ENCODE assay signal across 17 cellular contexts in the genomic region with DNA sequence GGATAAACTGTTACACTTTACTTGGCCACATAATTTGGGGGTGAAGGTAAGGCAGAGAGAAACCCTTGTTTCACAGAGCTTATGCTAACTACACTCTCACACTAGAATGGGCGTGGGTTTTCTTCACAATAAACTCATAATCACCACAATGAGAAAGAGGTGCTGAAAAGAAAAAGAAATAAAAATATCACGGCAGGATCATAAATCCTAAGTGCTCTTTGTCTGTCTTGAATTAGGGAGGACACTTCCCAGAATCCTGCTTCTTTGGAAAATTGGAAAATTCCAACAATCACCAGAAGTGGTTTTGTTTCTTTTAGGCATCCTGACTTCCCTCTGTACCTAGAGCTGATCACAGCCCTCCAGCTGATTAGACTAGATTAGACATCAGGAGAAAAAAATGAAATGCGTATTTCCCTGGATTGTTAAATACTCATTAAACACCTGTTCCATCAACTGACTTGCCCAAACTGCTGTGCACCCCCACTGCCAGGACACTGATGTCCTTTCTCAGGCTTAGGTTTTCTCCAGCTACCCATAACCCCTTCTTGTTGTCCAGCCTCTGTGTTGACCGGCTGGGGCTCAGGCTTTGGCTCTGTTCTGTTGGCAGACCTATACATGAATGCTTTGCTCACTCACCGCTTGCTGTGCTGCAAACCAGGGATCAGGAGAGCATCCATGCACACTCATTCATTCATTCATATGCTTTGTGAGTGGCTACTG. TPM values are rescaled to one million over a fixed set of nuclear protein-coding genes. Genes with fewer than 3 reads are reported as not detected.
"Had no signal": no experiment of that assay in that cellular context is flagged by ENCODE, and none has a peak within 500 bp of the region (broad histone marks: within the 10 kb centered on the region; RNA-seq: fewer than 3 reads in every experiment).

No MANE protein-coding gene starts in this region.

- H3K4me3 ChIP-seq: esophagus muscularis mucosa, mucosa of descending colon, psoas muscle, spleen, suprapubic skin had no signal

- H3K9me3 Mint-ChIP-seq: brain; naive thymus-derived CD8-positive, alpha-beta T cell; stimulated activated naive B cell treated with anti-CD40 and anti-IgM and Interleukin-4, amounts not matched to agents 10 μg/mL and 1 μg/mL and 100 μg/mL, for 72 hours; T-helper 1 cell treated with Interleukin-12 subunit alpha and Interleukin-12 subunit beta and Interleukin-4 antibody, amounts not matched to agents 30 μg/mL and 1 μg/mL, for 36 hours had no signal

- H3K27ac ChIP-seq: psoas muscle, spleen, suprapubic skin had no signal

- DNase-seq: activated CD4-positive, alpha-beta T cell treated with anti-CD3 and anti-CD28 coated beads, Interleukin-2, amount 50 U/mL, for 1 hour; activated naive CD4-positive, alpha-beta T cell treated with anti-CD3 and anti-CD28 coated beads, Interleukin-2, amount 50 U/mL, for 16 hours; amniotic stem cell; foreskin fibroblast; mammary epithelial cell; mucosa of descending colon; naive thymus-derived CD8-positive, alpha-beta T cell; nucleus accumbens; psoas muscle; spleen; stimulated activated CD4-positive, alpha-beta T cell treated with anti-CD3 and anti-CD28 coated beads, Interleukin-1b, Interleukin-23, amount 100 ng/mL, for 48 hours; stimulated activated naive B cell treated with anti-CD40 and anti-IgM and Interleukin-4, amounts not matched to agents 10 μg/mL and 1 μg/mL and 100 μg/mL, for 72 hours had no signal

- H3K4me3 Mint-ChIP-seq: brain; naive thymus-derived CD8-positive, alpha-beta T cell; stimulated activated naive B cell treated with anti-CD40 and anti-IgM and Interleukin-4, amounts not matched to agents 10 μg/mL and 1 μg/mL and 100 μg/mL, for 72 hours; T-helper 1 cell treated with Interleukin-12 subunit alpha and Interleukin-12 subunit beta and Interleukin-4 antibody, amounts not matched to agents 30 μg/mL and 1 μg/mL, for 36 hours had no signal

- H3K27ac Mint-ChIP-seq: stimulated activated naive B cell treated with anti-CD40 and anti-IgM and Interleukin-4, amounts not matched to agents 10 μg/mL and 1 μg/mL and 100 μg/mL, for 72 hours; T-helper 1 cell treated with Interleukin-12 subunit alpha and Interleukin-12 subunit beta and Interleukin-4 antibody, amounts not matched to agents 30 μg/mL and 1 μg/mL, for 36 hours had no signal

- H3K4me1 ChIP-seq: psoas muscle had no signal

- H3K27me3 ChIP-seq: esophagus muscularis mucosa, spleen, suprapubic skin had no signal

- H3K9me3 ChIP-seq: esophagus muscularis mucosa, mucosa of descending colon, psoas muscle, spleen, suprapubic skin had no signal

- H3K36me3 ChIP-seq: suprapubic skin had no signal

- ATAC-seq: mucosa of descending colon; naive thymus-derived CD8-positive, alpha-beta T cell; stimulated activated naive B cell treated with anti-CD40 and anti-IgM and Interleukin-4, amounts not matched to agents 10 μg/mL and 1 μg/mL and 100 μg/mL, for 72 hours had no signal

- H3K27me3 Mint-ChIP-seq: brain; naive thymus-derived CD8-positive, alpha-beta T cell; stimulated activated naive B cell treated with anti-CD40 and anti-IgM and Interleukin-4, amounts not matched to agents 10 μg/mL and 1 μg/mL and 100 μg/mL, for 72 hours had no signal

RNA-seq across cellular contexts. Expression of gene ACKR4, which starts 41.6 kb away (rescaled TPM):
- total RNA-seq: activated CD8-positive, alpha-beta memory T cell treated with anti-CD3 and anti-CD28 coated beads for 36 hours had no signal
